Comparison of ENCODE assay signal across 2 cellular contexts in the genomic region with DNA sequence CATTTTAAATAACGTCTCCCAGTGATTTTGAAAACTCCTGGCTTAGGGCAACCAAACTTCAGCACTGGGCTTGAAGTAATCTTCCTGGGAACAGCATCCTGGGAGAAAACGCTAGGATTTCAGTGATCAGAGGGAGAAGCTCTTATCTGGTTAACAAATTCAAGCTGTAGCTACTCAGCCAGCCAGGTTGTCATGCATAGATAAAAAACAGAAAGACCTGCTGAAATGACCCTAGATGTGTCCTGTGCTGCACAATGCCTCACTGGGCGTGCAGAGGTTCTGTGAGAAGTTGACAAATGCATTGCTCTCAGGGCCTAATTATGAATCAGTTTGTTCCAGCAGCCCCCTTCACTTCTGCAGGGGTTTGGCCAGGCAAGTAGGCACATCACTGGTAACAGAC.
TF ChIP-seq lines count a peak whose summit lies in the region.

No MANE protein-coding gene starts in this region.

TF ChIP-seq in SK-N-SH, 30 proteins besides CTCF, POLR2A, EP300 and RAD21 (continued from another document):
- TF ChIP-seq, protein P1, sequence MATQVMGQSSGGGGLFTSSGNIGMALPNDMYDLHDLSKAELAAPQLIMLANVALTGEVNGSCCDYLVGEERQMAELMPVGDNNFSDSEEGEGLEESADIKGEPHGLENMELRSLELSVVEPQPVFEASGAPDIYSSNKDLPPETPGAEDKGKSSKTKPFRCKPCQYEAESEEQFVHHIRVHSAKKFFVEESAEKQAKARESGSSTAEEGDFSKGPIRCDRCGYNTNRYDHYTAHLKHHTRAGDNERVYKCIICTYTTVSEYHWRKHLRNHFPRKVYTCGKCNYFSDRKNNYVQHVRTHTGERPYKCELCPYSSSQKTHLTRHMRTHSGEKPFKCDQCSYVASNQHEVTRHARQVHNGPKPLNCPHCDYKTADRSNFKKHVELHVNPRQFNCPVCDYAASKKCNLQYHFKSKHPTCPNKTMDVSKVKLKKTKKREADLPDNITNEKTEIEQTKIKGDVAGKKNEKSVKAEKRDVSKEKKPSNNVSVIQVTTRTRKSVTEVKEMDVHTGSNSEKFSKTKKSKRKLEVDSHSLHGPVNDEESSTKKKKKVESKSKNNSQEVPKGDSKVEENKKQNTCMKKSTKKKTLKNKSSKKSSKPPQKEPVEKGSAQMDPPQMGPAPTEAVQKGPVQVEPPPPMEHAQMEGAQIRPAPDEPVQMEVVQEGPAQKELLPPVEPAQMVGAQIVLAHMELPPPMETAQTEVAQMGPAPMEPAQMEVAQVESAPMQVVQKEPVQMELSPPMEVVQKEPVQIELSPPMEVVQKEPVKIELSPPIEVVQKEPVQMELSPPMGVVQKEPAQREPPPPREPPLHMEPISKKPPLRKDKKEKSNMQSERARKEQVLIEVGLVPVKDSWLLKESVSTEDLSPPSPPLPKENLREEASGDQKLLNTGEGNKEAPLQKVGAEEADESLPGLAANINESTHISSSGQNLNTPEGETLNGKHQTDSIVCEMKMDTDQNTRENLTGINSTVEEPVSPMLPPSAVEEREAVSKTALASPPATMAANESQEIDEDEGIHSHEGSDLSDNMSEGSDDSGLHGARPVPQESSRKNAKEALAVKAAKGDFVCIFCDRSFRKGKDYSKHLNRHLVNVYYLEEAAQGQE (IDR thresholded peaks at IDR 0.05; ENCODE audit: low read depth, low read length): no peak

TF ChIP-seq in SK-N-SH treated with all-trans-retinoic acid at 6 μM for 48 hours, 23 proteins besides CTCF, POLR2A, EP300 and RAD21 (continued from another document):
- TF ChIP-seq, protein P2, sequence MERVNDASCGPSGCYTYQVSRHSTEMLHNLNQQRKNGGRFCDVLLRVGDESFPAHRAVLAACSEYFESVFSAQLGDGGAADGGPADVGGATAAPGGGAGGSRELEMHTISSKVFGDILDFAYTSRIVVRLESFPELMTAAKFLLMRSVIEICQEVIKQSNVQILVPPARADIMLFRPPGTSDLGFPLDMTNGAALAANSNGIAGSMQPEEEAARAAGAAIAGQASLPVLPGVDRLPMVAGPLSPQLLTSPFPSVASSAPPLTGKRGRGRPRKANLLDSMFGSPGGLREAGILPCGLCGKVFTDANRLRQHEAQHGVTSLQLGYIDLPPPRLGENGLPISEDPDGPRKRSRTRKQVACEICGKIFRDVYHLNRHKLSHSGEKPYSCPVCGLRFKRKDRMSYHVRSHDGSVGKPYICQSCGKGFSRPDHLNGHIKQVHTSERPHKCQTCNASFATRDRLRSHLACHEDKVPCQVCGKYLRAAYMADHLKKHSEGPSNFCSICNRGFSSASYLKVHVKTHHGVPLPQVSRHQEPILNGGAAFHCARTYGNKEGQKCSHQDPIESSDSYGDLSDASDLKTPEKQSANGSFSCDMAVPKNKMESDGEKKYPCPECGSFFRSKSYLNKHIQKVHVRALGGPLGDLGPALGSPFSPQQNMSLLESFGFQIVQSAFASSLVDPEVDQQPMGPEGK (CRISPR knock-in tag; IDR thresholded peaks at IDR 0.05; ENCODE audit: borderline replicate concordance): no peak
